Comparison of ENCODE assay signal across 9 cellular contexts in genomic region chr1:183636783-183637182, GRCh38. TPM values are rescaled to one million over a fixed set of nuclear protein-coding genes. Genes with fewer than 3 reads are reported as not detected.
DNase-seq lines count a peak whose midpoint lies in the region; ATAC-seq, FAIRE-seq and TF ChIP-seq lines count a peak whose summit lies in the region.
"Had no signal": no experiment of that assay in that cellular context is flagged by ENCODE, and none has a peak within 500 bp of the region (broad histone marks: within the 10 kb centered on the region; RNA-seq: fewer than 3 reads in every experiment).

No MANE protein-coding gene starts in this region.

- CTCF ChIA-PET in A549 (lab: Yijun Ruan, JAX), result interaction anchor here (1.0 kb wide), 2 partner anchors 19 to 130 kb away, joined by 3 to 4 read pairs; no protein-coding TSS in a partner anchor
- CTCF ChIA-PET in activated CD8-positive, alpha-beta T cell treated with anti-CD3 and anti-CD28 coated beads for 36 hours (lab: Charles Lee), result interaction anchor here (2.4 to 2.6 kb wide), 2 partner anchors 19 to 48 kb away, joined by 11 to 17 read pairs; no protein-coding TSS in a partner anchor

- no peak for TF ChIP-seq POLR2A in A549 (IDR thresholded peaks at IDR 0.05; ENCODE audit: low read length)
- no peak for TF ChIP-seq POLR2A in body of pancreas (IDR thresholded peaks at IDR 0.05)
- no peak for TF ChIP-seq POLR2A in uterus (IDR thresholded peaks at IDR 0.05)

- H3K36me3 Mint-ChIP-seq in activated CD8-positive, alpha-beta T cell treated with anti-CD3 and anti-CD28 coated beads for 36 hours (ENCODE audit: low read depth), result peaks cover 11% of the 10 kb centered on the region

- no peak overlapping the region for H3K27ac ChIP-seq in A549
- H3K27ac ChIP-seq in left lung, result peak overlapping the region; percentile 39 to 99
- H3K27ac ChIP-seq in body of pancreas, result no peak overlapping the region
- no peak overlapping the region for H3K27ac ChIP-seq in uterus

- no peaks in the 10 kb centered on the region for H3K9me3 Mint-ChIP-seq in activated CD8-positive, alpha-beta T cell treated with anti-CD3 and anti-CD28 coated beads for 36 hours

- peak overlapping the region; percentile 98 for H3K27ac Mint-ChIP-seq in activated CD8-positive, alpha-beta T cell treated with anti-CD3 and anti-CD28 coated beads for 36 hours

- H3K9me3 ChIP-seq in A549 (no peaks in the 10 kb centered on the region), left lung (no peaks in the 10 kb centered on the region), body of pancreas (no peaks in the 10 kb centered on the region), uterus (no peaks in the 10 kb centered on the region)

- intact Hi-C loops in activated CD8-positive, alpha-beta T cell treated with anti-CD3 and anti-CD28 coated beads for 36 hours (cut with micrococcal nuclease), result no loop called here
- intact Hi-C loops in left lung (cut with DNase I), result loop anchor here in 1 of 2 donors (10.0 kb wide), 1 partner anchor 162 kb away; the partner anchor contains the start of gene SMG7
- intact Hi-C loops in body of pancreas (cut with DNase I), result no loop called here
- intact Hi-C loops in uterus (cut with DNase I; ENCODE audit: low total_unique reads), result loop anchor here (10.0 kb wide), 1 partner anchor 162 kb away; the partner anchor contains the start of gene SMG7

- H3K4me1 Mint-ChIP-seq in activated CD8-positive, alpha-beta T cell treated with anti-CD3 and anti-CD28 coated beads for 36 hours (ENCODE audit: low read depth), result peaks cover 32% of the 10 kb centered on the region

- POLR2A ChIA-PET in A549 (lab: Yijun Ruan, JAX), result no interaction called here
- POLR2A ChIA-PET in activated CD8-positive, alpha-beta T cell treated with anti-CD3 and anti-CD28 coated beads for 36 hours (lab: Charles Lee), result no interaction called here

- H3K4me1 ChIP-seq in A549, result peaks cover 17% of the 10 kb centered on the region
- H3K4me1 ChIP-seq in left lung, result peaks cover 12 to 32% of the 10 kb centered on the region in 2 donors
- H3K4me1 ChIP-seq in body of pancreas, result peaks cover 33% of the 10 kb centered on the region
- H3K4me1 ChIP-seq in uterus, result no peaks in the 10 kb centered on the region

- ATAC-seq in A549, result no peak
- no peak for ATAC-seq in activated CD8-positive, alpha-beta T cell treated with anti-CD3 and anti-CD28 coated beads for 36 hours
- ATAC-seq in left lung, result peak; percentile 21
- no peak for ATAC-seq in body of pancreas

- no peak for TF ChIP-seq RAD21 in A549 (conservative IDR thresholded peaks at IDR 0.05 in 1 of 2, IDR thresholded peaks at IDR 0.05 in 1 of 2)

- no peak for TF ChIP-seq CTCF in A549 (IDR thresholded peaks at IDR 0.05)
- TF ChIP-seq CTCF in GM06990 (IDR thresholded peaks at IDR 0.05; ENCODE audit: insufficient read depth, low read length, poor library complexity, severe bottlenecking), result no peak
- TF ChIP-seq CTCF in activated CD8-positive, alpha-beta T cell treated with anti-CD3 and anti-CD28 coated beads for 36 hours (IDR thresholded peaks at IDR 0.05), result no peak
- TF ChIP-seq CTCF in left lung (IDR thresholded peaks at IDR 0.05), result no peak
- no peak for TF ChIP-seq CTCF in body of pancreas (IDR thresholded peaks at IDR 0.05)
- TF ChIP-seq CTCF in uterus (IDR thresholded peaks at IDR 0.05), result no peak

- H3K4me3 ChIP-seq in A549 (peak overlapping the region; percentile 96), GM06990 (replicated peaks; ENCODE audit: low read depth, low read length) (peak overlapping the region; percentile 79), left lung (peak overlapping the region; percentile 65 to 90), body of pancreas (no peak overlapping the region), uterus (no peak overlapping the region)

- 45% methylated on average over 5 of the region's 5 CpGs for WGBS in A549 (ENCODE audit: missing lambda C conversion rate)
- 29 to 30% methylated on average over 5 of the region's 5 CpGs for WGBS in body of pancreas, 2 donors

- no peak for FAIRE-seq in A549 (lab: Jason Lieb, UNC)

- DNase-seq in A549 (ENCODE audit: low read depth in 1 of 2, low spot score in 1 of 2), result no peak
- DNase-seq in GM06990 (ENCODE audit: extremely low read depth, insufficient read length), result no peak
- DNase-seq in activated CD8-positive, alpha-beta T cell treated with anti-CD3 and anti-CD28 coated beads for 36 hours, result no peak
- DNase-seq in left lung, result no peak
- DNase-seq in NCI-H446 (lab: John Stamatoyannopoulos, UW), result no peak
- DNase-seq in body of pancreas, result no peak
- no peak for DNase-seq in DMS153 treated with DMSO at 0.1 percent for 48 hours (lab: John Stamatoyannopoulos, UW; ENCODE audit: unreplicated experiment)
- no peak for DNase-seq in uterus

- no peaks in the 10 kb centered on the region for H3K27me3 ChIP-seq in GM06990 (replicated peaks; ENCODE audit: control insufficient read depth, insufficient read depth, low read length)
- no peaks in the 10 kb centered on the region for H3K27me3 ChIP-seq in left lung
- no peaks in the 10 kb centered on the region for H3K27me3 ChIP-seq in body of pancreas
- no peaks in the 10 kb centered on the region for H3K27me3 ChIP-seq in uterus

- TF ChIP-seq EP300 in A549 (IDR thresholded peaks at IDR 0.05), result no peak

- no peaks in the 10 kb centered on the region; the same call in 1 of the 2 replicates for H3K36me3 ChIP-seq in GM06990 (ENCODE audit: control insufficient read depth, insufficient read depth, low read length)
- H3K36me3 ChIP-seq in left lung, result peaks cover 0 to 9% of the 10 kb centered on the region in 2 donors
- no peaks in the 10 kb centered on the region for H3K36me3 ChIP-seq in body of pancreas (replicated peaks in 1 of 2; ENCODE audit: insufficient read depth in 1 of 2, low read depth in 2 of 2)
- no peaks in the 10 kb centered on the region for H3K36me3 ChIP-seq in uterus

- peak overlapping the region; percentile 89 for H3K4me3 Mint-ChIP-seq in activated CD8-positive, alpha-beta T cell treated with anti-CD3 and anti-CD28 coated beads for 36 hours

- peak overlapping the region; percentile 97 for H3K4me2 ChIP-seq in A549

- H3K27me3 Mint-ChIP-seq in activated CD8-positive, alpha-beta T cell treated with anti-CD3 and anti-CD28 coated beads for 36 hours, result no peaks in the 10 kb centered on the region

TF ChIP-seq in A549, 52 proteins besides CTCF, POLR2A, EP300 and RAD21:
- TF ChIP-seq HOXB13 (CRISPR knock-in tag; IDR thresholded peaks at IDR 0.05; ENCODE audit: low read depth), result no peak
- no peak for TF ChIP-seq FOSB (CRISPR knock-in tag; IDR thresholded peaks at IDR 0.05)
- no peak for TF ChIP-seq MYC (IDR thresholded peaks at IDR 0.05; ENCODE audit: borderline replicate concordance, low read length)
- TF ChIP-seq PHF8 (IDR thresholded peaks at IDR 0.05; ENCODE audit: borderline replicate concordance, low read depth), result no peak
- TF ChIP-seq JUN (IDR thresholded peaks at IDR 0.05), result no peak
- TF ChIP-seq RFX5 (IDR thresholded peaks at IDR 0.05), result no peak
- no peak for TF ChIP-seq FOSL2 (IDR thresholded peaks at IDR 0.05)
- no peak for TF ChIP-seq FOSL2 (CRISPR knock-in tag; IDR thresholded peaks at IDR 0.05)
- TF ChIP-seq HOXA7 (CRISPR knock-in tag; IDR thresholded peaks at IDR 0.05), result no peak
- TF ChIP-seq MAFK (IDR thresholded peaks at IDR 0.05; ENCODE audit: partially characterized antibody), result no peak
- TF ChIP-seq ZNF302 (CRISPR knock-in tag; IDR thresholded peaks at IDR 0.05), result no peak
TF ChIP-seq in A549: peak in this region for 0.

RNA-seq across cellular contexts. Expression of gene ARPC5, which starts 1.2 kb away (rescaled TPM):
- polyA plus RNA-seq in A549 (2011; rRNA removed), result 147 and 189 TPM in 2 replicates
- 37.2 and 44.0 TPM in 2 replicates for polyA plus RNA-seq in A549 (2012; cell fraction: cytosol; rRNA removed)
- polyA plus RNA-seq in A549 (2012; cell fraction: nucleus; rRNA removed), result 9.9 and 21.1 TPM in 2 replicates
- 180 to 207 TPM (median 198 TPM) in 3 replicates for polyA plus RNA-seq in A549 (2017; fragmentation: RNase III; extraction: RNeasy Plus Mini Kit Qiagen cat#74134 plus additional on column Dnase treatment)
- 52.7 and 59.0 TPM in 2 replicates for polyA minus RNA-seq in A549 (2011; rRNA and poly(A)+ RNA removed)
- total RNA-seq in activated CD8-positive, alpha-beta T cell treated with anti-CD3 and anti-CD28 coated beads for 36 hours, result 100 to 1,000 TPM; 128 to 134 TPM
- 100 to 1,000 TPM; 171 to 208 TPM for total RNA-seq in left lung
- total RNA-seq in body of pancreas, result 10 to 100 TPM; 29.3 to 52.4 TPM
- total RNA-seq in uterus, result 100 to 1,000 TPM in 3 of 4 donors, 10 to 100 TPM in 1; 73.0 to 234 (median 170) TPM

RNA-seq across cellular contexts. Expression of gene APOBEC4, which starts 16.3 kb away (rescaled TPM):
- not detected in 2 replicates for polyA plus RNA-seq in A549 (2011; rRNA removed)
- not detected in 2 replicates for polyA plus RNA-seq in A549 (2012; cell fraction: cytosol; rRNA removed)
- polyA plus RNA-seq in A549 (2012; cell fraction: nucleus; rRNA removed), result not detected in 2 replicates
- not detected in 3 replicates for polyA plus RNA-seq in A549 (2017; fragmentation: RNase III; extraction: RNeasy Plus Mini Kit Qiagen cat#74134 plus additional on column Dnase treatment)
- polyA minus RNA-seq in A549 (2011; rRNA and poly(A)+ RNA removed), result not detected in 2 replicates
- not detected for total RNA-seq in activated CD8-positive, alpha-beta T cell treated with anti-CD3 and anti-CD28 coated beads for 36 hours
- total RNA-seq in left lung, result under 1 TPM; 0.26 to 0.89 TPM
- total RNA-seq in body of pancreas, result not detected
- total RNA-seq in uterus, result under 1 TPM in 2 of 4 donors, not detected in 2; 0.40 to 0.76 TPM
- polyA plus RNA-seq: esophagus had no signal

RNA-seq across cellular contexts. Expression of gene NCF2, which starts 46.5 kb away (rescaled TPM):
- polyA plus RNA-seq in A549 (2011; rRNA removed) (4.5 and 5.5 TPM in 2 replicates), A549 (2017; fragmentation: RNase III; extraction: RNeasy Plus Mini Kit Qiagen cat#74134 plus additional on column Dnase treatment) (4.6 to 6.2 TPM (median 4.9 TPM) in 3 replicates)
- 5.2 and 5.9 TPM in 2 replicates for polyA plus RNA-seq in A549 (2012; cell fraction: cytosol; rRNA removed)
- 4.7 and 7.4 TPM in 2 replicates for polyA plus RNA-seq in A549 (2012; cell fraction: nucleus; rRNA removed)
- polyA minus RNA-seq in A549 (2011; rRNA and poly(A)+ RNA removed), result 2.7 and 3.6 TPM in 2 replicates
- total RNA-seq in activated CD8-positive, alpha-beta T cell treated with anti-CD3 and anti-CD28 coated beads for 36 hours, result 1 to 10 TPM; 4.2 to 4.7 TPM
- total RNA-seq in left lung (100 to 1,000 TPM in 1 of 2 donors, 10 to 100 TPM in 1; 70.9 to 139 TPM), body of pancreas (1 to 10 TPM; 8.3 to 9.6 TPM), uterus (1 to 10 TPM in 3 of 4 donors, under 1 TPM in 1; 0.51 to 9.7 (median 3.0) TPM)

Comparison
In these comparisons a context has a peak if more than half of its experiments do, and no peak if none do; other contexts are left out.
1. H3K27ac ChIP-seq: peak in left lung (2 of 2); none in A549 (0 of 2), body of pancreas (0 of 4) and uterus (0 of 2).
2. H3K4me3 ChIP-seq: peak in A549 (single experiment), GM06990 (single experiment) and left lung (2 of 2); none in body of pancreas (0 of 2) and uterus (0 of 2).
3. RNA of gene NCF2, which starts 46.5 kb away (total RNA-seq): 70.9 to 139 TPM in left lung; 8.3 to 9.6 TPM in body of pancreas, 4.2 to 4.7 TPM in activated CD8-positive, alpha-beta T cell treated with anti-CD3 and anti-CD28 coated beads for 36 hours and 0.51 to 9.7 TPM in uterus; every median in the first group is over 4 times any median in the second.